Comparison of ENCODE assay signal across 28 cellular contexts in genomic region chr2:153787612-153788011, GRCh38.
DNase-seq lines count a peak whose midpoint lies in the region; ATAC-seq and TF ChIP-seq lines count a peak whose summit lies in the region.
"Had no signal": no experiment of that assay in that cellular context is flagged by ENCODE, and none has a peak within 500 bp of the region (broad histone marks: within the 10 kb centered on the region; RNA-seq: fewer than 3 reads in every experiment).

No MANE protein-coding gene starts in this region.

- no peak overlapping the region for H3K27ac ChIP-seq in H9 (ENCODE audit: insufficient read length, low read depth, low read length)
- no peak overlapping the region for H3K27ac ChIP-seq in adrenal gland
- H3K27ac ChIP-seq: PC-9, SJCRH30 had no signal

- H4K91ac ChIP-seq in H9 (ENCODE audit: insufficient read length, low read depth, low read length): no peak overlapping the region

- H3K4me2 ChIP-seq in H9 (ENCODE audit: insufficient read depth, insufficient read length, low read length): no peak overlapping the region
- H3K4me2 ChIP-seq: PC-9 had no signal

- no peak overlapping the region for H3K23ac ChIP-seq in H9 (ENCODE audit: insufficient read length, low read depth, low read length)

- no peak for TF ChIP-seq POLR2A in adrenal gland (IDR thresholded peaks at IDR 0.05)

- ATAC-seq in WTC11: no peak
- ATAC-seq in GM21367 (IDR thresholded peaks at IDR 0.05; ENCODE audit: unreplicated experiment): no peak
- ATAC-seq: HCT116, K562, Right ventricle myocardium inferior, SK-N-SH treated with all-trans-retinoic acid at 6 μM for 48 hours had no signal

- H2BK20ac ChIP-seq in H9 (ENCODE audit: low read depth, low read length, poor library complexity, severe bottlenecking): no peak overlapping the region

- no peak overlapping the region for H2AK5ac ChIP-seq in H9 (ENCODE audit: insufficient read length, low read length)

- no peaks in the 10 kb centered on the region for H4K20me1 ChIP-seq in H9 (ENCODE audit: control insufficient read depth, insufficient read depth, insufficient read length)

- peaks cover 10 to 14% of the 10 kb centered on the region in 2 experiments for H3K4me1 Mint-ChIP-seq in H9
- H3K4me1 Mint-ChIP-seq in WTC11: peaks cover 13% of the 10 kb centered on the region
- no peaks in the 10 kb centered on the region for H3K4me1 Mint-ChIP-seq in activated CD4-positive, alpha-beta T cell treated with anti-CD3 and anti-CD28 coated beads, Interleukin-2, amount 10 ng/mL, durations not matched to agents 24 days and 14 days
- H3K4me1 Mint-ChIP-seq: CD4-positive, CD25-positive, alpha-beta regulatory T cell had no signal

- H3K4me1 ChIP-seq in H9 (ENCODE audit: insufficient read depth, low read length) (no peaks in the 10 kb centered on the region), adrenal gland (replicated peaks in 1 of 2) (no peaks in the 10 kb centered on the region)
- H3K4me1 ChIP-seq: SJCRH30 had no signal

- DNase-seq in H9: no peak
- no peak for DNase-seq in WTC11 (ENCODE audit: low spot score)
- DNase-seq in fibroblast of mammary gland (ENCODE audit: low read depth): no peak
- no peak for DNase-seq in retinal pigment epithelial cell (ENCODE audit: low read depth)
- DNase-seq in cardiac septum (ENCODE audit: low spot score): no peak
- DNase-seq in adrenal gland: no peak
- DNase-seq in activated CD4-positive, alpha-beta T cell treated with anti-CD3 and anti-CD28 coated beads, Interleukin-2, amount 10 ng/mL, durations not matched to agents 24 days and 14 days: no peak
- DNase-seq: ACHN; CD4-positive, CD25-positive, alpha-beta regulatory T cell; DMS153; DND-41; GOT3; Kasumi-1; MG63; NCI-H1105 treated with DMSO at 0.1 percent for 48 hours; NCI-H146; NCI-H1930; NCI-H2107; NCI-H526; NCI-H82; NK-92 treated with Interleukin-12 subunit alpha and Interleukin-12 subunit beta, amount 100 ng/mL, for 24 hours; PC-9; SJCRH30 had no signal

- WGBS in H9 (ENCODE audit: extremely low coverage, insufficient read length, low lambda C conversion rate): no CpG with 5 or more reads among the region's 1 CpG
- 90 to 94% (median 91%) methylated on average over 1 of the region's 1 CpG for WGBS in adrenal gland, 4 donors

- H4K5ac ChIP-seq in H9 (ENCODE audit: insufficient read length, low read depth, low read length): no peak overlapping the region

- H3K79me2 ChIP-seq in H9 (ENCODE audit: insufficient read depth, low read length): no peaks in the 10 kb centered on the region

- H4K8ac ChIP-seq in H9 (replicated peaks; ENCODE audit: insufficient read length, low read depth, low read length): no peak overlapping the region

- no peak overlapping the region for H2BK15ac ChIP-seq in H9 (ENCODE audit: low read depth, low read length)

- H3K4me3 Mint-ChIP-seq in H9: no peak overlapping the region
- no peak overlapping the region for H3K4me3 Mint-ChIP-seq in WTC11
- no peak overlapping the region for H3K4me3 Mint-ChIP-seq in activated CD4-positive, alpha-beta T cell treated with anti-CD3 and anti-CD28 coated beads, Interleukin-2, amount 10 ng/mL, durations not matched to agents 24 days and 14 days
- H3K4me3 Mint-ChIP-seq: CD4-positive, CD25-positive, alpha-beta regulatory T cell had no signal

- H2BK120ac ChIP-seq in H9 (ENCODE audit: low read depth, low read length, poor library complexity, severe bottlenecking): no peak overlapping the region

- no peaks in the 10 kb centered on the region for H3K27me3 Mint-ChIP-seq in H9 (ENCODE audit: low read depth)
- no peaks in the 10 kb centered on the region for H3K27me3 Mint-ChIP-seq in WTC11 (ENCODE audit: low read depth)
- H3K27me3 Mint-ChIP-seq in activated CD4-positive, alpha-beta T cell treated with anti-CD3 and anti-CD28 coated beads, Interleukin-2, amount 10 ng/mL, durations not matched to agents 24 days and 14 days: no peaks in the 10 kb centered on the region
- H3K27me3 Mint-ChIP-seq: CD4-positive, CD25-positive, alpha-beta regulatory T cell had no signal

- H3K9me3 Mint-ChIP-seq in H9 (peaks cover 2 to 6% of the 10 kb centered on the region in 2 experiments; a peak in 4 of 5 replicates), WTC11 (peaks cover 20% of the 10 kb centered on the region)
- no peaks in the 10 kb centered on the region for H3K9me3 Mint-ChIP-seq in activated CD4-positive, alpha-beta T cell treated with anti-CD3 and anti-CD28 coated beads, Interleukin-2, amount 10 ng/mL, durations not matched to agents 24 days and 14 days

- H2BK5ac ChIP-seq in H9 (ENCODE audit: insufficient read length, low read length): no peak overlapping the region

- H3K36me3 Mint-ChIP-seq in H9 (ENCODE audit: insufficient read depth in 1 of 3, low read depth in 3 of 3): no peaks in the 10 kb centered on the region; a peak in 1 of 7 replicates
- 0 out of 2 replicates have a peak, but pooled peaks cover 2% of the 10 kb centered on the region for H3K36me3 Mint-ChIP-seq in WTC11
- H3K36me3 Mint-ChIP-seq in activated CD4-positive, alpha-beta T cell treated with anti-CD3 and anti-CD28 coated beads, Interleukin-2, amount 10 ng/mL, durations not matched to agents 24 days and 14 days (ENCODE audit: low read depth): no peaks in the 10 kb centered on the region
- H3K36me3 Mint-ChIP-seq: CD4-positive, CD25-positive, alpha-beta regulatory T cell had no signal

- H3K27ac Mint-ChIP-seq in H9 (peak overlapping the region in 1 of 3 experiments; percentile 3; a peak in 1 of 7 replicates), WTC11 (no peak overlapping the region)
- no peak overlapping the region for H3K27ac Mint-ChIP-seq in activated CD4-positive, alpha-beta T cell treated with anti-CD3 and anti-CD28 coated beads, Interleukin-2, amount 10 ng/mL, durations not matched to agents 24 days and 14 days
- H3K27ac Mint-ChIP-seq: CD4-positive, CD25-positive, alpha-beta regulatory T cell had no signal

- H3K36me3 ChIP-seq in adrenal gland (replicated peaks in 1 of 2): no peaks in the 10 kb centered on the region
- H3K36me3 ChIP-seq: MG63, SJCRH30 had no signal

- no peak overlapping the region for H3K56ac ChIP-seq in H9 (ENCODE audit: insufficient read length, low read depth, low read length)

- CTCF ChIA-PET in WTC11 (lab: Charles Lee): interaction anchor here (0.8 to 1.5 kb wide), 7 partner anchors 13 to 1523 kb away, joined by 3 to 9 read pairs (median 3); no protein-coding TSS in a partner anchor

- no peak overlapping the region for H3T11ph ChIP-seq in H9 (ENCODE audit: low read length)

- H3K23me2 ChIP-seq in H9 (ENCODE audit: insufficient read length, low read depth, low read length, poor library complexity, severe bottlenecking): no peaks in the 10 kb centered on the region

- H3K4ac ChIP-seq in H9 (ENCODE audit: low read depth, low read length): no peak overlapping the region

- H3K27me3 ChIP-seq in H9 (ENCODE audit: insufficient read depth, low read length) (no peaks in the 10 kb centered on the region), adrenal gland (no peaks in the 10 kb centered on the region)
- H3K27me3 ChIP-seq: MG63, SJCRH30 had no signal

- H3K4me3 ChIP-seq in fibroblast of mammary gland (ENCODE audit: control insufficient read depth, low read depth, low read length): no peak overlapping the region
- no peak overlapping the region for H3K4me3 ChIP-seq in retinal pigment epithelial cell (ENCODE audit: low read length)
- no peak overlapping the region for H3K4me3 ChIP-seq in adrenal gland
- H3K4me3 ChIP-seq: K562, MG63, PC-9, SJCRH30 had no signal

- H3K18ac ChIP-seq in H9 (ENCODE audit: insufficient read length, low read depth, low read length): no peak overlapping the region

- no peak overlapping the region for H3K9ac ChIP-seq in H9 (ENCODE audit: extremely low read depth, insufficient read length, low read length)

- no peak overlapping the region for H2AFZ ChIP-seq in H9 (ENCODE audit: low read length)
- H2AFZ ChIP-seq: PC-9 had no signal

- POLR2A ChIA-PET in WTC11 (lab: Charles Lee): no interaction called here

- TF ChIP-seq CTCF in H9 (conservative IDR thresholded peaks at IDR 0.05) (peak; percentile 55), WTC11 (IDR thresholded peaks at IDR 0.05) (0 out of 2 replicates have a peak, but pooled peaks have one; percentile 11), fibroblast of mammary gland (conservative IDR thresholded peaks at IDR 0.05; ENCODE audit: control insufficient read depth, insufficient read depth, low read depth, low read length) (peak; percentile 5), retinal pigment epithelial cell (conservative IDR thresholded peaks at IDR 0.05; ENCODE audit: low read depth, low read length) (peak; percentile 29), adrenal gland (IDR thresholded peaks at IDR 0.05) (no peak)

- H2BK12ac ChIP-seq in H9 (ENCODE audit: insufficient read length, low read depth, low read length): no peak overlapping the region

- no peaks in the 10 kb centered on the region for H3K79me1 ChIP-seq in H9 (ENCODE audit: insufficient read depth, low read depth, low read length, poor library complexity, severe bottlenecking)

- no peak overlapping the region for H3K14ac ChIP-seq in H9 (ENCODE audit: insufficient read depth, low read length)

- H3K9me3 ChIP-seq in H9 (ENCODE audit: control insufficient read depth, low read depth, low read length): no peaks in the 10 kb centered on the region
- no peaks in the 10 kb centered on the region for H3K9me3 ChIP-seq in adrenal gland (replicated peaks in 1 of 3)
- H3K9me3 ChIP-seq: MG63, SJCRH30 had no signal

- intact Hi-C loops in cardiac septum (cut with DNase I) (no loop called here), adrenal gland (cut with DNase I) (no loop called here)
- intact Hi-C loops in activated CD4-positive, alpha-beta T cell treated with anti-CD3 and anti-CD28 coated beads, Interleukin-2, amount 10 ng/mL, durations not matched to agents 24 days and 14 days (cut with micrococcal nuclease): no loop called here

Comparison
In these comparisons a context has a peak if more than half of its experiments do, and no peak if none do; other contexts are left out.
1. CTCF ChIP-seq: peak in H9 (single experiment), WTC11 (single experiment), fibroblast of mammary gland (single experiment) and retinal pigment epithelial cell (single experiment); none in adrenal gland (0 of 6).